ENCODE assay signal across 1 cellular context in genomic region chr18:46315187-46315586, GRCh38.
TF ChIP-seq lines count a peak whose summit lies in the region.

No MANE protein-coding gene starts in this region.

TF ChIP-seq in K562, 482 proteins besides CTCF, POLR2A, EP300 and RAD21 (continued from another document):
- no peak for TF ChIP-seq BDP1 (IDR thresholded peaks at IDR 0.05; ENCODE audit: insufficient read depth, insufficient read length)
